23 cellular contexts compared by ENCODE assay signal in the genomic region with DNA sequence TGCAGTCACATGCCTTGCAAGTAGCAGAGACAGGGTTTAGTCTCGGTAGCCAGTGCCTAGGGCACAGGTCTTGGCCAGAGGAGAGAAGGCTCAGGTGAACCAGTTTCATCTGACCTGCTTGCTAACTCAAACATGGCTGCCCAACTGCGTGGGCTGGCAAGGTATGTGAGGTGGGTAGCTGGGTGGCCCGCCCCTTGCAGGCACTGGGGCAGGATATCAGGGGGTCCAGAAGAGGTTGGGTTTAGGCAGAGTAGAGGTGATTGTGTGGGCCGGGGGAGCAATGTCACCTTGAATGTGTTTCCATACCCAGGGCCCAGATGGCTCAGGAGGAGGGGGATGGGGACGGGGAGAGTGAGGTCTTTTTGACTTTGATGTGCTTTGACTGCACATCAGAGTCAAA. TPM values are rescaled to one million over a fixed set of nuclear protein-coding genes. Genes with fewer than 3 reads are reported as not detected.
DNase-seq lines count a peak whose midpoint lies in the region; ATAC-seq and TF ChIP-seq lines count a peak whose summit lies in the region.
"Had no signal": no experiment of that assay in that cellular context is flagged by ENCODE, and none has a peak within 500 bp of the region (broad histone marks: within the 10 kb centered on the region; RNA-seq: fewer than 3 reads in every experiment).

No MANE protein-coding gene starts in this region.

- H3K36me3 ChIP-seq in GM23338 (ENCODE audit: insufficient read depth) (no peaks in the 10 kb centered on the region), RWPE2 (ENCODE audit: low read depth) (0 out of 2 replicates have a peak, but pooled peaks cover 3% of the 10 kb centered on the region), right atrium auricular region (no peaks in the 10 kb centered on the region), neuronal stem cell (replicated peaks in 1 of 2; ENCODE audit: control insufficient read depth in 2 of 2, insufficient read depth in 2 of 2, low read length in 2 of 2) (no peaks in the 10 kb centered on the region), vagina (no peaks in the 10 kb centered on the region)
- H3K36me3 ChIP-seq: HAP-1 had no signal

- H3K9me3 Mint-ChIP-seq in GM23338: no peaks in the 10 kb centered on the region
- H3K9me3 Mint-ChIP-seq in stimulated activated naive CD8-positive, alpha-beta T cell treated with anti-CD3 and anti-CD28 coated beads, Interleukin-15, amount 100 ng/mL, for 72 hours: no peaks in the 10 kb centered on the region
- H3K9me3 Mint-ChIP-seq: T-cell had no signal

- H2BK12ac ChIP-seq in neuronal stem cell (ENCODE audit: low read length): no peak overlapping the region

- H2AFZ ChIP-seq in GM23338: no peak overlapping the region
- H2AFZ ChIP-seq in neuronal stem cell (ENCODE audit: low read length): no peak overlapping the region

- TF ChIP-seq POLR2A in vagina (IDR thresholded peaks at IDR 0.05): no peak

- H3K14ac ChIP-seq in neuronal stem cell (ENCODE audit: low read length): no peak overlapping the region

- H3K79me1 ChIP-seq in neuronal stem cell (ENCODE audit: low read depth, low read length): peaks cover 3% of the 10 kb centered on the region

- H3K9me3 ChIP-seq in RWPE2 (ENCODE audit: severe bottlenecking) (no peaks in the 10 kb centered on the region), right atrium auricular region (no peaks in the 10 kb centered on the region), neuronal stem cell (replicated peaks in 1 of 2; ENCODE audit: control insufficient read depth in 2 of 2, insufficient read depth in 1 of 2, low read depth in 1 of 2, low read length in 2 of 2) (no peaks in the 10 kb centered on the region), vagina (no peaks in the 10 kb centered on the region)
- H3K9me3 ChIP-seq: Caco-2, HAP-1 had no signal

- H3K18ac ChIP-seq in neuronal stem cell (ENCODE audit: low read length): no peak overlapping the region

- H3K9me2 ChIP-seq in GM23338 (ENCODE audit: insufficient read depth): no peaks in the 10 kb centered on the region

- 0 out of 2 replicates have a peak, but pooled peaks cover 5% of the 10 kb centered on the region for H4K20me1 ChIP-seq in GM23338 (replicated peaks; ENCODE audit: insufficient read depth)

- no peak overlapping the region for H3K4me3 Mint-ChIP-seq in GM23338
- H3K4me3 Mint-ChIP-seq in stimulated activated naive CD8-positive, alpha-beta T cell treated with anti-CD3 and anti-CD28 coated beads, Interleukin-15, amount 100 ng/mL, for 72 hours: no peak overlapping the region
- H3K4me3 Mint-ChIP-seq: T-cell had no signal

- intact Hi-C loops in vagina (cut with DNase I): no loop called here

- no CpG with 5 or more reads among the region's 5 CpGs for WGBS in neuronal stem cell (ENCODE audit: extremely low coverage in 2 of 2, insufficient read length in 2 of 2, insufficient replicate concordance in 1 of 2), 2 donors

- peak overlapping the region; percentile 14 for H3K23ac ChIP-seq in neuronal stem cell (ENCODE audit: low read depth, low read length, poor library complexity)

- no peak for ATAC-seq in GM23338
- no peak for ATAC-seq in RWPE2 (ENCODE audit: low read depth)
- ATAC-seq in HG03439 (IDR thresholded peaks at IDR 0.05; ENCODE audit: unreplicated experiment): no peak
- no peak for ATAC-seq in stimulated activated naive CD8-positive, alpha-beta T cell treated with anti-CD3 and anti-CD28 coated beads, Interleukin-15, amount 100 ng/mL, for 72 hours
- ATAC-seq: T-cell had no signal

- H3K4ac ChIP-seq in neuronal stem cell (ENCODE audit: low read length): no peak overlapping the region

- peaks cover 7% of the 10 kb centered on the region for H3K27me3 Mint-ChIP-seq in GM23338 (ENCODE audit: insufficient read depth, low read depth, poor library complexity)
- H3K27me3 Mint-ChIP-seq in stimulated activated naive CD8-positive, alpha-beta T cell treated with anti-CD3 and anti-CD28 coated beads, Interleukin-15, amount 100 ng/mL, for 72 hours: no peaks in the 10 kb centered on the region
- H3K27me3 Mint-ChIP-seq: T-cell had no signal

- peak overlapping the region; percentile 30; the same call in 1 of the 2 replicates for H3K27ac Mint-ChIP-seq in GM23338
- H3K27ac Mint-ChIP-seq in stimulated activated naive CD8-positive, alpha-beta T cell treated with anti-CD3 and anti-CD28 coated beads, Interleukin-15, amount 100 ng/mL, for 72 hours: no peak overlapping the region
- H3K27ac Mint-ChIP-seq: T-cell had no signal

- H2AK5ac ChIP-seq in neuronal stem cell (ENCODE audit: low read depth, low read length): peak overlapping the region; percentile 24

- peaks cover 6% of the 10 kb centered on the region; the same call in 1 of the 2 replicates for H3K4me1 ChIP-seq in GM23338 (ENCODE audit: insufficient read depth)
- peaks cover 37% of the 10 kb centered on the region for H3K4me1 ChIP-seq in RWPE2 (ENCODE audit: insufficient read depth, poor library complexity, severe bottlenecking)
- H3K4me1 ChIP-seq in right atrium auricular region: peaks cover 0 to 55% of the 10 kb centered on the region in 2 donors
- H3K4me1 ChIP-seq in neuronal stem cell (ENCODE audit: control insufficient read depth in 2 of 2, insufficient read depth in 1 of 2, low read depth in 1 of 2, low read length in 2 of 2): peaks cover 0 to 7% of the 10 kb centered on the region in 2 donors
- H3K4me1 ChIP-seq in vagina: peaks cover 37% of the 10 kb centered on the region
- H3K4me1 ChIP-seq: Caco-2, HAP-1 had no signal

- peaks cover 27% of the 10 kb centered on the region for H3K79me2 ChIP-seq in GM23338 (replicated peaks; ENCODE audit: insufficient read depth)

- H3K4me1 Mint-ChIP-seq in GM23338: peaks cover 21% of the 10 kb centered on the region
- H3K4me1 Mint-ChIP-seq in stimulated activated naive CD8-positive, alpha-beta T cell treated with anti-CD3 and anti-CD28 coated beads, Interleukin-15, amount 100 ng/mL, for 72 hours: peaks cover 11% of the 10 kb centered on the region

- H2BK15ac ChIP-seq in neuronal stem cell (ENCODE audit: low read length): no peak overlapping the region

- H3K4me3 ChIP-seq in GM23338 (no peak overlapping the region), RWPE2 (ENCODE audit: severe bottlenecking) (no peak overlapping the region), right atrium auricular region (no peak overlapping the region), neuronal stem cell (ENCODE audit: low read length in 2 of 2) (no peak overlapping the region), vagina (no peak overlapping the region)
- H3K4me3 ChIP-seq: HAP-1, skin epidermis had no signal

- H3K9ac ChIP-seq in neuronal stem cell (ENCODE audit: low read depth, low read length, poor library complexity): no peak overlapping the region

- peak overlapping the region; percentile 2 for H2BK5ac ChIP-seq in neuronal stem cell (ENCODE audit: low read length)

- H3K27ac ChIP-seq in GM23338 (ENCODE audit: low read depth) (no peak overlapping the region), RWPE2 (ENCODE audit: poor library complexity, severe bottlenecking) (peak overlapping the region; percentile 94), right atrium auricular region (peak overlapping the region; percentile 85 to 87), neuronal stem cell (replicated peaks; ENCODE audit: low read length) (no peak overlapping the region), vagina (no peak overlapping the region)

- no peaks in the 10 kb centered on the region for H3F3A ChIP-seq in GM23338 (replicated peaks; ENCODE audit: low read depth)

- DNase-seq in GM23338 (ENCODE audit: low spot score): no peak
- DNase-seq in RWPE2 (ENCODE audit: low spot score): peak; percentile 38
- no peak for DNase-seq in right atrium auricular region (ENCODE audit: low spot score)
- no peak for DNase-seq in neuronal stem cell (ENCODE audit: low spot score)
- no peak for DNase-seq in hippocampal formation (lab: John Stamatoyannopoulos, UW)
- no peak for DNase-seq in stimulated activated naive CD8-positive, alpha-beta T cell treated with anti-CD3 and anti-CD28 coated beads, Interleukin-15, amount 100 ng/mL, for 72 hours
- no peak for DNase-seq in vagina (ENCODE audit: extremely low spot score in 2 of 2)
- DNase-seq: activated CD4-positive, alpha-beta T cell treated with anti-CD3 and anti-CD28 coated beads for 1 hour; activated CD8-positive, alpha-beta memory T cell treated with anti-CD3 and anti-CD28 coated beads for 24 hours; activated gamma-delta T cell; activated T-cell treated with anti-CD3 and anti-CD28 coated beads, Interleukin-2, amount 50 U/mL, for 1 hour; Caco-2; cerebellar nuclear complex; DMS79; foreskin fibroblast; NCI-H1436; NCI-H2107; SIG-M5; stimulated activated CD4-positive, alpha-beta T cell treated with anti-CD3 and anti-CD28 coated beads, Interleukin-1b, Interleukin-23, amount 100 ng/mL, for 48 hours; T-cell had no signal

- H2BK120ac ChIP-seq in neuronal stem cell (ENCODE audit: low read depth, low read length): no peak overlapping the region

- H3K4me2 ChIP-seq in GM23338: no peak overlapping the region
- H3K4me2 ChIP-seq in neuronal stem cell (ENCODE audit: insufficient read depth, low read length, poor library complexity, severe bottlenecking): no peak overlapping the region

- no peaks in the 10 kb centered on the region for H3K27me3 ChIP-seq in GM23338 (ENCODE audit: insufficient read depth)
- no peaks in the 10 kb centered on the region for H3K27me3 ChIP-seq in RWPE2 (ENCODE audit: insufficient read depth, poor library complexity, severe bottlenecking)
- H3K27me3 ChIP-seq in right atrium auricular region: no peaks in the 10 kb centered on the region
- H3K27me3 ChIP-seq in neuronal stem cell (ENCODE audit: control insufficient read depth in 3 of 3, insufficient read depth in 3 of 3, low read depth in 1 of 3, low read length in 3 of 3): no peaks in the 10 kb centered on the region
- no peaks in the 10 kb centered on the region for H3K27me3 ChIP-seq in vagina

- no peak overlapping the region for H4K91ac ChIP-seq in neuronal stem cell (ENCODE audit: low read depth, low read length, poor library complexity)

- no peak overlapping the region for H4K8ac ChIP-seq in neuronal stem cell (ENCODE audit: low read depth, low read length)

- TF ChIP-seq CTCF in GM23338 (conservative IDR thresholded peaks at IDR 0.05; ENCODE audit: low read depth in 2 of 2) (no peak), RWPE2 (IDR thresholded peaks at IDR 0.05; ENCODE audit: poor library complexity, severe bottlenecking) (no peak), right atrium auricular region (IDR thresholded peaks at IDR 0.05) (no peak), vagina (IDR thresholded peaks at IDR 0.05) (no peak)

- no peaks in the 10 kb centered on the region for H3K36me3 Mint-ChIP-seq in GM23338 (ENCODE audit: low read depth)
- H3K36me3 Mint-ChIP-seq: T-cell had no signal

TF ChIP-seq in GM23338, 12 proteins besides CTCF, POLR2A, EP300 and RAD21 (continues in another document):
- TF ChIP-seq POLR2AphosphoS5 (IDR thresholded peaks at IDR 0.05; ENCODE audit: low read depth): no peak
- TF ChIP-seq ZNF114 (CRISPR knock-in tag; IDR thresholded peaks at IDR 0.05): no peak
- no peak for TF ChIP-seq EZH2phosphoT487 (IDR thresholded peaks at IDR 0.05; ENCODE audit: unreplicated experiment)
- TF ChIP-seq CREB1 (CRISPR knock-in tag; IDR thresholded peaks at IDR 0.05; ENCODE audit: low read depth): no peak

RNA-seq across cellular contexts. Expression of gene ST3GAL4, which starts 37.7 kb away (rescaled TPM):
- 16.6 and 28.0 TPM in 2 replicates for total RNA-seq in GM23338 (2014; rRNA removed; shearing (Covaris generic))
- polyA plus RNA-seq in GM23338 (2016; fragmentation: Nextera tagmentation; extraction: Ambion mirVana): 10.1 and 10.8 TPM in 2 replicates
- total RNA-seq in right atrium auricular region (100 to 1,000 TPM in 1 of 2 donors, 10 to 100 TPM in 1; 67.5 to 103 TPM), vagina (41.5 TPM)
- polyA plus RNA-seq in neuronal stem cell (2013, experiment 1 of 2): 12.7 TPM
- polyA plus RNA-seq in neuronal stem cell (2013, experiment 2 of 2): 11.2 TPM

Comparison
In these comparisons a context has a peak if more than half of its experiments do, and no peak if none do; other contexts are left out.
1. H3K27ac ChIP-seq: peak in RWPE2 (single experiment) and right atrium auricular region (2 of 2); none in GM23338 (single experiment), neuronal stem cell (single experiment) and vagina (single experiment).